15 cellular contexts compared by ENCODE assay signal in the genomic region with DNA sequence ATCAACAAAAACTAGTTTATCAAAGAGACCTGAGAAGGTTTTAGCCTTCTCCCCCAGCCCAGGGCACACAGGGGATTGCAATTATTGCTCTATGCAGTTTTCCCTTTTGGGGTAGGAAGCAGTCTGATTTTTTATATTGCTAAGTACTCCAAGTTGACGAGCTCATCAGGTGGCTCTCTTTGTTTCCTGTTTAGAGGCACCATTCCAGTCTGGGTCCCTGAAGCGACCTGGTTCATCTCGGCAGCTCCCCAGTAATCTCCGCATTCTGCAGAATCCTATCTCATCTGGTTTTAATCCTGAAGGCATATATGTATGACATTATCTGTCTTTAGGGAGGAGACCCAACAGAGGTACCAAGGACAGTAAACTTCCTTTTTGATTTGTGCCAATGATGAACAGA. TPM values are rescaled to one million over a fixed set of nuclear protein-coding genes. Genes with fewer than 3 reads are reported as not detected.
A peak's percentile ranks its signal among the peaks of the same experiment; 100 is the strongest.
DNase-seq lines count a peak whose midpoint lies in the region; ATAC-seq and TF ChIP-seq lines count a peak whose summit lies in the region.
"Had no signal": no experiment of that assay in that cellular context is flagged by ENCODE, and none has a peak within 500 bp of the region (broad histone marks: within the 10 kb centered on the region; RNA-seq: fewer than 3 reads in every experiment).

No MANE protein-coding gene starts in this region.

- H3K27ac ChIP-seq in iPS-20b (ENCODE audit: low read length): no peak overlapping the region
- no peak overlapping the region for H3K27ac ChIP-seq in foreskin keratinocyte
- H3K27ac ChIP-seq: BLaER1 had no signal

- H3K27me3 ChIP-seq in iPS-20b (ENCODE audit: insufficient read depth, low read length): no peaks in the 10 kb centered on the region
- no peaks in the 10 kb centered on the region for H3K27me3 ChIP-seq in foreskin keratinocyte
- H3K27me3 ChIP-seq: BLaER1 had no signal

- peak overlapping the region; percentile 29; the same call in 1 of the 2 replicates for H3K9ac ChIP-seq in iPS-20b (ENCODE audit: low read depth, low read length)
- H3K9ac ChIP-seq: BLaER1 had no signal

- POLR2A ChIA-PET in WTC11 (lab: Charles Lee): no interaction called here
- POLR2A ChIA-PET in activated CD4-positive, alpha-beta T cell treated with anti-CD3 and anti-CD28 coated beads for 36 hours (lab: Charles Lee): no interaction called here

- 0 out of 2 replicates have a peak overlapping the region, but pooled peaks have one; percentile 15 for H3K4me3 ChIP-seq in iPS-20b (ENCODE audit: low read length)
- H3K4me3 ChIP-seq: BLaER1 had no signal

- DNase-seq in NCI-H510A treated with DMSO at 0.1 percent for 48 hours (lab: John Stamatoyannopoulos, UW): peak; percentile 17
- no peak for DNase-seq in NCI-H510A (lab: John Stamatoyannopoulos, UW)
- DNase-seq in WTC11 (ENCODE audit: low spot score): no peak
- no peak for DNase-seq in activated CD4-positive, alpha-beta T cell treated with anti-CD3 and anti-CD28 coated beads for 36 hours
- DNase-seq in foreskin keratinocyte: no peak
- DNase-seq: 8988T; CD4-positive, alpha-beta memory T cell; DMS79 treated with DMSO at 0.1 percent for 48 hours; GF-D8; HCEC 1CT; HFFc6 had no signal

- H3K4me1 Mint-ChIP-seq in WTC11: peaks cover 24% of the 10 kb centered on the region
- H3K4me1 Mint-ChIP-seq in activated CD4-positive, alpha-beta T cell treated with anti-CD3 and anti-CD28 coated beads for 36 hours: no peaks in the 10 kb centered on the region
- H3K4me1 Mint-ChIP-seq: CD14-positive monocyte; CD4-positive, alpha-beta memory T cell had no signal

- CTCF ChIA-PET in WTC11 (lab: Charles Lee): interaction anchor here (1.2 to 1.4 kb wide), 2 partner anchors 21 to 23 kb away, joined by 4 to 6 read pairs; no protein-coding TSS in a partner anchor
- CTCF ChIA-PET in activated CD4-positive, alpha-beta T cell treated with anti-CD3 and anti-CD28 coated beads for 36 hours (lab: Charles Lee): no interaction called here

- TF ChIP-seq CTCF in WTC11 (IDR thresholded peaks at IDR 0.05) (no peak), foreskin keratinocyte (conservative IDR thresholded peaks at IDR 0.05) (no peak)

- peaks cover 16% of the 10 kb centered on the region for H3K4me1 ChIP-seq in iPS-20b (ENCODE audit: insufficient read depth, low read length)
- no peaks in the 10 kb centered on the region for H3K4me1 ChIP-seq in foreskin keratinocyte
- H3K4me1 ChIP-seq: BLaER1 had no signal

- H3K27me3 Mint-ChIP-seq in WTC11 (ENCODE audit: low read depth): no peaks in the 10 kb centered on the region
- H3K27me3 Mint-ChIP-seq in activated CD4-positive, alpha-beta T cell treated with anti-CD3 and anti-CD28 coated beads for 36 hours: no peaks in the 10 kb centered on the region

- no peaks in the 10 kb centered on the region for H3K9me3 ChIP-seq in iPS-20b (ENCODE audit: insufficient read depth, low read depth, low read length)
- H3K9me3 ChIP-seq: BLaER1 had no signal

- ATAC-seq in WTC11 (peak; percentile 78), GM18520 (IDR thresholded peaks at IDR 0.05; ENCODE audit: unreplicated experiment) (no peak), foreskin keratinocyte (no peak)
- ATAC-seq in activated CD4-positive, alpha-beta T cell treated with anti-CD3 and anti-CD28 coated beads for 36 hours: no peak

- 0 out of 2 replicates have a peak overlapping the region, but pooled peaks have one; percentile 2 for H3K4me3 Mint-ChIP-seq in WTC11
- H3K4me3 Mint-ChIP-seq in activated CD4-positive, alpha-beta T cell treated with anti-CD3 and anti-CD28 coated beads for 36 hours: no peak overlapping the region
- H3K4me3 Mint-ChIP-seq: CD14-positive monocyte; CD4-positive, alpha-beta memory T cell; HFFc6 had no signal

- no peaks in the 10 kb centered on the region for H3K36me3 Mint-ChIP-seq in WTC11
- H3K36me3 Mint-ChIP-seq in activated CD4-positive, alpha-beta T cell treated with anti-CD3 and anti-CD28 coated beads for 36 hours (ENCODE audit: low read depth): no peaks in the 10 kb centered on the region
- H3K36me3 Mint-ChIP-seq: CD14-positive monocyte; CD4-positive, alpha-beta memory T cell had no signal

- H3K27ac Mint-ChIP-seq in WTC11: peak overlapping the region; percentile 57; the same call in 1 of the 2 replicates
- no peak overlapping the region for H3K27ac Mint-ChIP-seq in activated CD4-positive, alpha-beta T cell treated with anti-CD3 and anti-CD28 coated beads for 36 hours
- H3K27ac Mint-ChIP-seq: CD4-positive, alpha-beta memory T cell; HFFc6 had no signal

- intact Hi-C loops in activated CD4-positive, alpha-beta T cell treated with anti-CD3 and anti-CD28 coated beads for 36 hours (cut with DNase I, micrococcal nuclease): no loop called here

- H3K36me3 ChIP-seq in iPS-20b (ENCODE audit: insufficient read depth, low read depth, low read length): peaks cover 8% of the 10 kb centered on the region; the same call in 1 of the 2 replicates
- H3K36me3 ChIP-seq: BLaER1 had no signal

- H3K9me3 Mint-ChIP-seq in WTC11: no peaks in the 10 kb centered on the region
- no peaks in the 10 kb centered on the region for H3K9me3 Mint-ChIP-seq in activated CD4-positive, alpha-beta T cell treated with anti-CD3 and anti-CD28 coated beads for 36 hours (ENCODE audit: low read depth)
- H3K9me3 Mint-ChIP-seq: HFFc6 had no signal

TF ChIP-seq in WTC11, 78 proteins besides CTCF, POLR2A, EP300 and RAD21:
- no peak for TF ChIP-seq MXD4 (CRISPR knock-in tag; IDR thresholded peaks at IDR 0.05; ENCODE audit: borderline replicate concordance)
- no peak for TF ChIP-seq JUN (CRISPR knock-in tag; IDR thresholded peaks at IDR 0.05)
- TF ChIP-seq ZNF416 (CRISPR knock-in tag; IDR thresholded peaks at IDR 0.05): no peak
- TF ChIP-seq IRF2 (CRISPR knock-in tag; IDR thresholded peaks at IDR 0.05; ENCODE audit: borderline replicate concordance, low read depth): no peak
- TF ChIP-seq OVOL2 (CRISPR knock-in tag; IDR thresholded peaks at IDR 0.05; ENCODE audit: borderline replicate concordance): no peak
TF ChIP-seq in WTC11: peak in this region for 0.

RNA-seq across cellular contexts. Expression of gene BHLHE41, which starts 56.3 kb away (rescaled TPM):
- total RNA-seq in WTC11 (2021) (5.9 to 7.6 TPM (median 6.7 TPM) in 3 replicates), foreskin keratinocyte (0.03 and 0.14 TPM in 2 replicates)
- not detected for total RNA-seq in activated CD4-positive, alpha-beta T cell treated with anti-CD3 and anti-CD28 coated beads for 36 hours
- 0.07 and 0.11 TPM in 2 replicates for polyA plus RNA-seq in foreskin keratinocyte
- polyA plus RNA-seq: CD14-positive monocyte; CD4-positive, alpha-beta memory T cell had no signal
